8 cellular contexts compared by ENCODE assay signal in genomic region chr5:66306105-66306843, GRCh38.
DNase-seq lines count a peak whose midpoint lies in the region; ATAC-seq and TF ChIP-seq lines count a peak whose summit lies in the region.

No MANE protein-coding gene starts in this region.

- ATAC-seq in GM18907 (IDR thresholded peaks at IDR 0.05; ENCODE audit: unreplicated experiment) (peak; percentile 86), left ventricle myocardium superior (peak; percentile 84), GM21737 (IDR thresholded peaks at IDR 0.05; ENCODE audit: unreplicated experiment) (no peak)

- H3K4me1 Mint-ChIP-seq in CD14-positive monocyte, result no peaks in the 10 kb centered on the region

- no peak overlapping the region for H3K27ac Mint-ChIP-seq in CD14-positive monocyte

- H3K4me3 Mint-ChIP-seq in CD14-positive monocyte, result no peak overlapping the region

- intact Hi-C loops in CD14-positive monocyte (cut with micrococcal nuclease), result loop anchor here (5.0 kb wide), 1 partner anchor 451 kb away; no protein-coding TSS in a partner anchor
- intact Hi-C loops in left ventricle myocardium superior (cut with micrococcal nuclease), result loop anchor here (5.0 kb wide), 2 partner anchors 451 to 466 kb away; no protein-coding TSS in a partner anchor

- DNase-seq in CD14-positive monocyte (ENCODE audit: low spot score) (no peak), HT-29 (ENCODE audit: low spot score) (peak; percentile 80), NOMO-1 treated with DMSO at 0.1 percent for 48 hours (lab: John Stamatoyannopoulos, UW; ENCODE audit: unreplicated experiment) (peak; percentile 28), amniotic stem cell (lab: John Stamatoyannopoulos, UW) (peak; percentile 15), left ventricle myocardium superior (no peak), putamen (ENCODE audit: low spot score) (peak; percentile 64)

- peaks cover 5 to 13% (median 8%) of the 10 kb centered on the region in 3 donors for H3K27me3 Mint-ChIP-seq in CD14-positive monocyte (ENCODE audit: low read depth in 3 of 3)

- no peaks in the 10 kb centered on the region for H3K36me3 Mint-ChIP-seq in CD14-positive monocyte

- peak; percentile 95 for TF ChIP-seq CTCF in CD14-positive monocyte (IDR thresholded peaks at IDR 0.05)

- H3K9me3 Mint-ChIP-seq in CD14-positive monocyte, result peaks cover 0 to 5% (median 2%) of the 10 kb centered on the region in 7 donors

Comparison
In these comparisons a context has a peak if more than half of its experiments do, and no peak if none do; other contexts are left out.
1. DNase-seq: peak in HT-29 (single experiment), NOMO-1 treated with DMSO at 0.1 percent for 48 hours (single experiment), amniotic stem cell (single experiment) and putamen (single experiment); none in CD14-positive monocyte (single experiment) and left ventricle myocardium superior (single experiment).